Comparison of ENCODE assay signal across 2 cellular contexts in genomic region chr20:64095455-64095854, GRCh38.
TF ChIP-seq lines count a peak whose summit lies in the region.

No MANE protein-coding gene starts in this region.

TF ChIP-seq in HEK293, 187 proteins besides CTCF, POLR2A, EP300 and RAD21:
- no peak for TF ChIP-seq ZNF544 (tag by site-specific recombination; IDR thresholded peaks at IDR 0.05)
- TF ChIP-seq ZIC2 (tag by site-specific recombination; IDR thresholded peaks at IDR 0.05): no peak
- TF ChIP-seq, protein P1, sequence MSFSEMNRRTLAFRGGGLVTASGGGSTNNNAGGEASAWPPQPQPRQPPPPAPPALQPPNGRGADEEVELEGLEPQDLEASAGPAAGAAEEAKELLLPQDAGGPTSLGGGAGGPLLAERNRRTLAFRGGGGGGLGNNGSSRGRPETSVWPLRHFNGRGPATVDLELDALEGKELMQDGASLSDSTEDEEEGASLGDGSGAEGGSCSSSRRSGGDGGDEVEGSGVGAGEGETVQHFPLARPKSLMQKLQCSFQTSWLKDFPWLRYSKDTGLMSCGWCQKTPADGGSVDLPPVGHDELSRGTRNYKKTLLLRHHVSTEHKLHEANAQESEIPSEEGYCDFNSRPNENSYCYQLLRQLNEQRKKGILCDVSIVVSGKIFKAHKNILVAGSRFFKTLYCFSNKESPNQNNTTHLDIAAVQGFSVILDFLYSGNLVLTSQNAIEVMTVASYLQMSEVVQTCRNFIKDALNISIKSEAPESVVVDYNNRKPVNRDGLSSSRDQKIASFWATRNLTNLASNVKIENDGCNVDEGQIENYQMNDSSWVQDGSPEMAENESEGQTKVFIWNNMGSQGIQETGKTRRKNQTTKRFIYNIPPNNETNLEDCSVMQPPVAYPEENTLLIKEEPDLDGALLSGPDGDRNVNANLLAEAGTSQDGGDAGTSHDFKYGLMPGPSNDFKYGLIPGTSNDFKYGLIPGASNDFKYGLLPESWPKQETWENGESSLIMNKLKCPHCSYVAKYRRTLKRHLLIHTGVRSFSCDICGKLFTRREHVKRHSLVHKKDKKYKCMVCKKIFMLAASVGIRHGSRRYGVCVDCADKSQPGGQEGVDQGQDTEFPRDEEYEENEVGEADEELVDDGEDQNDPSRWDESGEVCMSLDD (tag by site-specific recombination; IDR thresholded peaks at IDR 0.05): no peak
- no peak for TF ChIP-seq ZNF548 (tag by site-specific recombination; IDR thresholded peaks at IDR 0.05)
- TF ChIP-seq SP2 (tag by site-specific recombination; IDR thresholded peaks at IDR 0.05): peak; percentile 42

TF ChIP-seq in K562, 482 proteins besides CTCF, POLR2A, EP300 and RAD21:
- no peak for TF ChIP-seq SMAD1 (IDR thresholded peaks at IDR 0.05; ENCODE audit: low read depth, low read length, partially characterized antibody)
- peak; percentile 76 for TF ChIP-seq PKNOX1 (IDR thresholded peaks at IDR 0.05)
